Comparison of ENCODE assay signal across 20 cellular contexts in the genomic region with DNA sequence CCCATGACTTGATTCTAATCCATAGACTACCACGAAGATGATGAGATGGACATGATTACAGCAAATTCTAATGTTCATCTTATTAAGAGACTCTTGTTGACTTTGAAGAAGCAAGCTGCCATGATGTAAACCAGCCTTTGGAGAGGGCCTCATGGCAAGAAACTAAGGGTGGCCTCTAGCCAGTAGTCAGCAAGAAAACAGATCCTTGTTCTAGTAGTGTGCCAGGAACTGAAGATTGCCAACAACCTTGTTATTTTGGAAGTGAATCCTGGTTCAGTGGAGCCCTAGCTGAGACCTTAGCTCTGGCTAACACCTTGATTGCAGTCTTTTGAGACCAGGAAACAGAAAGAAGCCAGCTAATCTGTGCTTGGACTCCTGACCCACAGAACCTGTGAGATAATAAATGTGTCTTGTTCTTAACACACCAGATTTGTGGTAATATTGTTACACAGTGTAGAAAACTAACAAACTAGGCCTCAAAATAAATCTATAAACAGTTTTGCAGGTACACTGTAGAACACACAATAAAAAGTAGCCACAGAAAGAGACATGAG. TPM values are rescaled to one million over a fixed set of nuclear protein-coding genes. Genes with fewer than 3 reads are reported as not detected.
A peak's percentile ranks its signal among the peaks of the same experiment; 100 is the strongest.
DNase-seq lines count a peak whose midpoint lies in the region; ATAC-seq and TF ChIP-seq lines count a peak whose summit lies in the region.
"Had no signal": no experiment of that assay in that cellular context is flagged by ENCODE, and none has a peak within 500 bp of the region (broad histone marks: within the 10 kb centered on the region; RNA-seq: fewer than 3 reads in every experiment).

No MANE protein-coding gene starts in this region.

- no peaks in the 10 kb centered on the region for H3K9me2 ChIP-seq in SK-N-SH

- TF ChIP-seq EP300 in SK-N-SH (IDR thresholded peaks at IDR 0.05; ENCODE audit: borderline replicate concordance in 1 of 2, low read depth in 1 of 2, low read length in 1 of 2): no peak

- no peak for TF ChIP-seq RAD21 in SK-N-SH (IDR thresholded peaks at IDR 0.05; ENCODE audit: low read length)

- H3K4me3 ChIP-seq in fibroblast of the aortic adventitia (ENCODE audit: low read depth, low read length): no peak overlapping the region
- no peak overlapping the region for H3K4me3 ChIP-seq in psoas muscle
- H3K4me3 ChIP-seq in SK-N-SH (ENCODE audit: low read depth in 2 of 2, low read length in 1 of 2): no peak overlapping the region
- H3K4me3 ChIP-seq: BLaER1, GM23248 had no signal

- H3K27me3 Mint-ChIP-seq in natural killer cell treated with Interleukin-12 subunit alpha and Interleukin-12 subunit beta and Interleukin-15 and Interleukin-18, amount 100 ng/mL, for 72 hours: no peaks in the 10 kb centered on the region

- H2AFZ ChIP-seq in SK-N-SH (ENCODE audit: low read depth): no peak overlapping the region
- H2AFZ ChIP-seq: GM23248 had no signal

- H3K9me3 ChIP-seq in psoas muscle (no peaks in the 10 kb centered on the region), SK-N-SH (no peaks in the 10 kb centered on the region)
- H3K9me3 ChIP-seq: BLaER1 had no signal

- DNase-seq in Right ventricle myocardium superior (no peak), cardiac septum (ENCODE audit: low spot score) (no peak), fibroblast of the aortic adventitia (ENCODE audit: low read depth) (peak; percentile 42), psoas muscle (no peak), SK-N-SH (no peak)
- no peak for DNase-seq in natural killer cell treated with Interleukin-12 subunit alpha and Interleukin-12 subunit beta and Interleukin-15 and Interleukin-18, amount 100 ng/mL, for 72 hours (ENCODE audit: low spot score)
- DNase-seq in activated naive CD4-positive, alpha-beta T cell treated with Interleukin-2 at 50 U/mL for 16 hours: no peak
- DNase-seq: DMS79 treated with DMSO at 0.1 percent for 48 hours; GM23248; HCEC 1CT; MV-4-11; NCI-H1417; NCI-H187 treated with DMSO at 0.1 percent for 48 hours; NCI-H69; NK-92 treated with Interleukin-12 subunit alpha and Interleukin-12 subunit beta, amount 100 ng/mL, for 24 hours; RPMI8226 had no signal

- H3K27ac Mint-ChIP-seq in natural killer cell treated with Interleukin-12 subunit alpha and Interleukin-12 subunit beta and Interleukin-15 and Interleukin-18, amount 100 ng/mL, for 72 hours: no peak overlapping the region

- peak; percentile 40 for ATAC-seq in Right ventricle myocardium superior (ENCODE audit: poor library complexity)
- peak in 2 of 4 donors; percentile 59 to 77 for ATAC-seq in psoas muscle
- ATAC-seq in natural killer cell treated with Interleukin-12 subunit alpha and Interleukin-12 subunit beta and Interleukin-15 and Interleukin-18, amount 100 ng/mL, for 72 hours: no peak
- no peak for ATAC-seq in esophagus mucosa

- no peak overlapping the region for H3K4me3 Mint-ChIP-seq in natural killer cell treated with Interleukin-12 subunit alpha and Interleukin-12 subunit beta and Interleukin-15 and Interleukin-18, amount 100 ng/mL, for 72 hours

- CTCF ChIA-PET in SK-N-SH (lab: Yijun Ruan, JAX): interaction anchor here (1.5 kb wide), 1 partner anchor 11 kb away, joined by 6 read pairs; no protein-coding TSS in a partner anchor

- H3K36me3 ChIP-seq in psoas muscle (ENCODE audit: insufficient read depth in 1 of 2, low read depth in 1 of 2) (peaks cover 3 to 15% of the 10 kb centered on the region in 2 donors), SK-N-SH (replicated peaks in 1 of 2; ENCODE audit: control insufficient read depth in 1 of 2, insufficient read depth in 2 of 2, low read length in 1 of 2) (peaks cover 7 to 17% of the 10 kb centered on the region in 2 experiments)

- TF ChIP-seq CTCF in fibroblast of the aortic adventitia (IDR thresholded peaks at IDR 0.05; ENCODE audit: insufficient read depth, low read length): no peak
- no peak for TF ChIP-seq CTCF in psoas muscle (IDR thresholded peaks at IDR 0.05)
- no peak for TF ChIP-seq CTCF in SK-N-SH (IDR thresholded peaks at IDR 0.05)

- no peak overlapping the region for H3K4me2 ChIP-seq in SK-N-SH
- H3K4me2 ChIP-seq: BLaER1 had no signal

- 64 to 93% (median 69%) methylated on average over 1 of the region's 1 CpG for WGBS in psoas muscle, 3 donors
- WGBS in SK-N-SH (ENCODE audit: low lambda C conversion rate): 83% methylated on average over 1 of the region's 1 CpG

- peaks cover 6% of the 10 kb centered on the region for H3K36me3 Mint-ChIP-seq in natural killer cell treated with Interleukin-12 subunit alpha and Interleukin-12 subunit beta and Interleukin-15 and Interleukin-18, amount 100 ng/mL, for 72 hours

- H3K4me1 ChIP-seq in psoas muscle: peaks cover 19% of the 10 kb centered on the region
- H3K4me1 ChIP-seq in SK-N-SH (ENCODE audit: control insufficient read depth in 1 of 2, insufficient read depth in 2 of 2, low read depth in 1 of 2, low read length in 1 of 2): no peaks in the 10 kb centered on the region; a peak in 1 of 4 replicates
- H3K4me1 ChIP-seq: BLaER1 had no signal

- no peaks in the 10 kb centered on the region for H3K4me1 Mint-ChIP-seq in natural killer cell treated with Interleukin-12 subunit alpha and Interleukin-12 subunit beta and Interleukin-15 and Interleukin-18, amount 100 ng/mL, for 72 hours (ENCODE audit: low read depth in 2 of 2)

- POLR2A ChIA-PET in SK-N-SH (lab: Yijun Ruan, JAX): interaction anchor here (1.4 kb wide), 1 partner anchor 11 kb away, joined by 3 read pairs; no protein-coding TSS in a partner anchor

- H3K27ac ChIP-seq in psoas muscle: peak overlapping the region; percentile 41
- no peak overlapping the region for H3K27ac ChIP-seq in SK-N-SH (ENCODE audit: low read depth in 2 of 2, low read length in 1 of 2)
- H3K27ac ChIP-seq: BLaER1, GM23248 had no signal

- intact Hi-C loops in Right ventricle myocardium superior (cut with DNase I): no loop called here
- intact Hi-C loops in cardiac septum (cut with DNase I): no loop called here
- intact Hi-C loops in psoas muscle (cut with DNase I): no loop called here

- no peaks in the 10 kb centered on the region for H3K27me3 ChIP-seq in psoas muscle (ENCODE audit: insufficient read depth in 3 of 3, low read length in 2 of 3)
- no peaks in the 10 kb centered on the region for H3K27me3 ChIP-seq in SK-N-SH (ENCODE audit: insufficient read depth)
- H3K27me3 ChIP-seq: BLaER1 had no signal

- H3K9ac ChIP-seq in SK-N-SH: no peak overlapping the region
- H3K9ac ChIP-seq: BLaER1, GM23248 had no signal

- peaks cover 8% of the 10 kb centered on the region for H3F3A ChIP-seq in SK-N-SH (replicated peaks; ENCODE audit: insufficient read depth)

- no peaks in the 10 kb centered on the region for H3K9me3 Mint-ChIP-seq in natural killer cell treated with Interleukin-12 subunit alpha and Interleukin-12 subunit beta and Interleukin-15 and Interleukin-18, amount 100 ng/mL, for 72 hours

- no peaks in the 10 kb centered on the region for H3K79me2 ChIP-seq in SK-N-SH (ENCODE audit: insufficient read depth)

- no peaks in the 10 kb centered on the region for H4K20me1 ChIP-seq in SK-N-SH (ENCODE audit: insufficient read depth)
- H4K20me1 ChIP-seq: BLaER1 had no signal

TF ChIP-seq in SK-N-SH, 30 proteins besides CTCF, POLR2A, EP300 and RAD21 (continues in another document):
- TF ChIP-seq ELF1 (IDR thresholded peaks at IDR 0.05) (no peak), POLR2AphosphoS5 (IDR thresholded peaks at IDR 0.05; ENCODE audit: low read depth, low read length) (no peak), TCF12 (IDR thresholded peaks at IDR 0.05) (no peak), IRF3 (IDR thresholded peaks at IDR 0.05; ENCODE audit: low read depth, low read length) (no peak), NFIC (IDR thresholded peaks at IDR 0.05; ENCODE audit: borderline replicate concordance) (no peak), SMC3 (IDR thresholded peaks at IDR 0.05; ENCODE audit: low read depth, low read length) (no peak), NRF1 (IDR thresholded peaks at IDR 0.05; ENCODE audit: low read depth, low read length) (no peak)

RNA-seq across cellular contexts. Expression of gene PHOSPHO2, which starts 10.0 kb away (rescaled TPM):
- total RNA-seq in Right ventricle myocardium superior (3.3 TPM), cardiac septum (2.2 TPM), fibroblast of the aortic adventitia (ENCODE audit: low replicate concordance) (5.2 and 12.0 TPM in 2 replicates), psoas muscle (1 to 10 TPM in 3 of 4 donors, under 1 TPM in 1; 0.86 to 2.3 (median 1.4) TPM), esophagus mucosa (1.7 TPM)
- polyA plus RNA-seq in psoas muscle (1 to 10 TPM; 1.6 to 7.5 (median 1.9) TPM), SK-N-SH (2012; rRNA removed) (0.99 and 1.1 TPM in 2 replicates)
- 1 to 10 TPM; 2.6 to 4.4 TPM for total RNA-seq in natural killer cell treated with Interleukin-12 subunit alpha and Interleukin-12 subunit beta and Interleukin-15 and Interleukin-18, amount 100 ng/mL, for 72 hours
- 1.3 and 2.3 TPM in 2 replicates for polyA plus RNA-seq in SK-N-SH (2012; cell fraction: cytosol; rRNA removed)
- 2.1 and 2.7 TPM in 2 replicates for polyA plus RNA-seq in SK-N-SH (2012; cell fraction: nucleus; rRNA removed)

RNA-seq across cellular contexts. Expression of gene CFAP210, which starts 10.0 kb away (rescaled TPM):
- total RNA-seq in Right ventricle myocardium superior (not detected), cardiac septum (not detected), fibroblast of the aortic adventitia (ENCODE audit: low replicate concordance) (0.09 TPM in 1 of 2 replicates, not detected in the other), psoas muscle (not detected), esophagus mucosa (not detected)
- polyA plus RNA-seq in psoas muscle (under 1 TPM in 2 of 3 donors, not detected in 1; 0.03 to 0.04 TPM), SK-N-SH (2012; rRNA removed) (0.03 TPM in 1 of 2 replicates, not detected in the other)
- under 1 TPM; 0.12 to 0.59 TPM for total RNA-seq in natural killer cell treated with Interleukin-12 subunit alpha and Interleukin-12 subunit beta and Interleukin-15 and Interleukin-18, amount 100 ng/mL, for 72 hours
- polyA plus RNA-seq in SK-N-SH (2012; cell fraction: cytosol; rRNA removed): 0.01 and 0.03 TPM in 2 replicates
- polyA plus RNA-seq in SK-N-SH (2012; cell fraction: nucleus; rRNA removed): not detected in 2 replicates
- total RNA-seq: A172, GM23248, OCI-LY7 had no signal

RNA-seq across cellular contexts. Expression of gene KLHL23, which starts 29.4 kb away (rescaled TPM):
- total RNA-seq in Right ventricle myocardium superior (23.0 TPM), cardiac septum (9.0 TPM), fibroblast of the aortic adventitia (ENCODE audit: low replicate concordance) (0.57 and 2.4 TPM in 2 replicates), psoas muscle (1 to 10 TPM; 4.4 to 8.9 (median 7.6) TPM), esophagus mucosa (1.6 TPM)
- polyA plus RNA-seq in psoas muscle (1 to 10 TPM; 2.6 to 7.9 (median 4.8) TPM), SK-N-SH (2012; rRNA removed) (5.2 and 6.1 TPM in 2 replicates)
- 10 to 100 TPM; 10.1 to 19.1 TPM for total RNA-seq in natural killer cell treated with Interleukin-12 subunit alpha and Interleukin-12 subunit beta and Interleukin-15 and Interleukin-18, amount 100 ng/mL, for 72 hours
- polyA plus RNA-seq in SK-N-SH (2012; cell fraction: cytosol; rRNA removed): 7.7 and 7.8 TPM in 2 replicates
- polyA plus RNA-seq in SK-N-SH (2012; cell fraction: nucleus; rRNA removed): 2.4 and 6.1 TPM in 2 replicates
